Comparison of ENCODE assay signal across 1 cellular context in the genomic region with DNA sequence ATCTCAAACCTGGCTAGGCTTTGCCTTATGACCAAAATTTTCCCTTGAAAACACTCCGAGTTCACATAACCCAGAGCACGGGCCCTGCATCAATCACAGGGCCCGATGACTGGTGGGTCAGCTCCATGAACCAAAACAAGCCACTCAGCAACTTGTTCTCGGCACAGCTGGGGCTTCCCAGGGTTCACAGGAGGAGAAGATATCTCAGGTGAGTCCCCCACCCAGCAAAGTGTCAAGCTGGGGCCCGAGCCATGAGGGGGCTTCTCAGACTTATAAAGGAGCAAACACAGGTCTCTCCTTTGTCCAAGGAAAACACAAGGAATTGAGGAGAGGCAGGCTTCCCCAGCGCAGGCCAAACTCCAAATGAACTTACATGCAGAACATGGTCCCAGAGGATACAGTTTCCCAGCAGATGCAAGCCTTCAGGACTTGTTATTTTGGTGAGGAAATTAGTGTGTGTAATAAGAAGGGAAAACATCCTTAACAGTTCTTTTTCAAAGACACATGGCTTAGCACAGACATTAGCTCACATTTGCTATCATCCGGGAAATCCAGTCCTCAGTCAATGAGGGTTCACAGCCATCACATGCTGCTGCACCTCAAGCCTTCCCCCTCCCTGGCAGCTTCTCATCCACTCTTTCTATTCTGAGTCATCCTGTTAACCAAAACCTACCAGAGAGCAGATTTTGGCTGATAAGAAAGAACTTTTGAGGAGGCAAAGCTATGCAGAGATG.
TF ChIP-seq lines count a peak whose summit lies in the region.

No MANE protein-coding gene starts in this region.

TF ChIP-seq in K562, 482 proteins besides CTCF, POLR2A, EP300 and RAD21 (continued from another document):
- TF ChIP-seq, protein P1, sequence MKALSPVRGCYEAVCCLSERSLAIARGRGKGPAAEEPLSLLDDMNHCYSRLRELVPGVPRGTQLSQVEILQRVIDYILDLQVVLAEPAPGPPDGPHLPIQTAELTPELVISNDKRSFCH (CRISPR knock-in tag; IDR thresholded peaks at IDR 0.05), result no peak
- TF ChIP-seq, protein P1 (tag; IDR thresholded peaks at IDR 0.05), result no peak
- TF ChIP-seq CTBP1 (IDR thresholded peaks at IDR 0.05; ENCODE audit: borderline replicate concordance) (0 out of 2 replicates have a peak, but pooled peaks have one; percentile 25), SOX6 (IDR thresholded peaks at IDR 0.05) (no peak), U2AF1 (optimal IDR thresholded peaks at IDR 0.05; ENCODE audit: low read depth, low read length) (no peak), SMARCA5 (IDR thresholded peaks at IDR 0.05) (no peak), NFE2 (IDR thresholded peaks at IDR 0.05; ENCODE audit: low read depth) (peak; percentile 44; the same call in 1 of the 2 replicates), KDM5B (IDR thresholded peaks at IDR 0.05; ENCODE audit: insufficient replicate concordance, low read depth, low read length) (no peak), NFIX (CRISPR knock-in tag; IDR thresholded peaks at IDR 0.05; ENCODE audit: low read depth) (no peak), NFRKB (IDR thresholded peaks at IDR 0.05; ENCODE audit: low read depth) (no peak), ZFP1 (CRISPR knock-in tag; IDR thresholded peaks at IDR 0.05) (no peak), SMAD1 (IDR thresholded peaks at IDR 0.05; ENCODE audit: low read depth, low read length, partially characterized antibody) (no peak), ZNF695 (CRISPR knock-in tag; IDR thresholded peaks at IDR 0.05) (no peak), ZNF668 (CRISPR knock-in tag; IDR thresholded peaks at IDR 0.05) (no peak), PTBP1 (IDR thresholded peaks at IDR 0.05; ENCODE audit: low read depth, low read length) (no peak), ARID1B (IDR thresholded peaks at IDR 0.05) (peak; percentile 23; the same call in 1 of the 2 replicates), HNRNPUL1 (IDR thresholded peaks at IDR 0.05; ENCODE audit: low read length) (no peak), CBX2 (IDR thresholded peaks at IDR 0.05; ENCODE audit: insufficient read depth, low read length, poor library complexity, severe bottlenecking) (no peak), MECOM (CRISPR knock-in tag; IDR thresholded peaks at IDR 0.05) (no peak), FIP1L1 (IDR thresholded peaks at IDR 0.05; ENCODE audit: low read depth, low read length, poor library complexity, severe bottlenecking) (no peak), LCOR (CRISPR knock-in tag; IDR thresholded peaks at IDR 0.05) (no peak)
- TF ChIP-seq, protein P2, sequence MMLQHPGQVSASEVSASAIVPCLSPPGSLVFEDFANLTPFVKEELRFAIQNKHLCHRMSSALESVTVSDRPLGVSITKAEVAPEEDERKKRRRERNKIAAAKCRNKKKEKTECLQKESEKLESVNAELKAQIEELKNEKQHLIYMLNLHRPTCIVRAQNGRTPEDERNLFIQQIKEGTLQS (IDR thresholded peaks at IDR 0.05), result peak; percentile 73
- TF ChIP-seq, protein P2 (CRISPR knock-in tag; conservative IDR thresholded peaks at IDR 0.05), result no peak
- TF ChIP-seq, protein P3, sequence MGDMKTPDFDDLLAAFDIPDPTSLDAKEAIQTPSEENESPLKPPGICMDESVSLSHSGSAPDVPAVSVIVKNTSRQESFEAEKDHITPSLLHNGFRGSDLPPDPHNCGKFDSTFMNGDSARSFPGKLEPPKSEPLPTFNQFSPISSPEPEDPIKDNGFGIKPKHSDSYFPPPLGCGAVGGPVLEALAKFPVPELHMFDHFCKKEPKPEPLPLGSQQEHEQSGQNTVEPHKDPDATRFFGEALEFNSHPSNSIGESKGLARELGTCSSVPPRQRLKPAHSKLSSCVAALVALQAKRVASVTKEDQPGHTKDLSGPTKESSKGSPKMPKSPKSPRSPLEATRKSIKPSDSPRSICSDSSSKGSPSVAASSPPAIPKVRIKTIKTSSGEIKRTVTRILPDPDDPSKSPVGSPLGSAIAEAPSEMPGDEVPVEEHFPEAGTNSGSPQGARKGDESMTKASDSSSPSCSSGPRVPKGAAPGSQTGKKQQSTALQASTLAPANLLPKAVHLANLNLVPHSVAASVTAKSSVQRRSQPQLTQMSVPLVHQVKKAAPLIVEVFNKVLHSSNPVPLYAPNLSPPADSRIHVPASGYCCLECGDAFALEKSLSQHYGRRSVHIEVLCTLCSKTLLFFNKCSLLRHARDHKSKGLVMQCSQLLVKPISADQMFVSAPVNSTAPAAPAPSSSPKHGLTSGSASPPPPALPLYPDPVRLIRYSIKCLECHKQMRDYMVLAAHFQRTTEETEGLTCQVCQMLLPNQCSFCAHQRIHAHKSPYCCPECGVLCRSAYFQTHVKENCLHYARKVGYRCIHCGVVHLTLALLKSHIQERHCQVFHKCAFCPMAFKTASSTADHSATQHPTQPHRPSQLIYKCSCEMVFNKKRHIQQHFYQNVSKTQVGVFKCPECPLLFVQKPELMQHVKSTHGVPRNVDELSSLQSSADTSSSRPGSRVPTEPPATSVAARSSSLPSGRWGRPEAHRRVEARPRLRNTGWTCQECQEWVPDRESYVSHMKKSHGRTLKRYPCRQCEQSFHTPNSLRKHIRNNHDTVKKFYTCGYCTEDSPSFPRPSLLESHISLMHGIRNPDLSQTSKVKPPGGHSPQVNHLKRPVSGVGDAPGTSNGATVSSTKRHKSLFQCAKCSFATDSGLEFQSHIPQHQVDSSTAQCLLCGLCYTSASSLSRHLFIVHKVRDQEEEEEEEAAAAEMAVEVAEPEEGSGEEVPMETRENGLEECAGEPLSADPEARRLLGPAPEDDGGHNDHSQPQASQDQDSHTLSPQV (IDR thresholded peaks at IDR 0.05), result 0 out of 2 replicates have a peak, but pooled peaks have one; percentile 16
- TF ChIP-seq, protein P4, sequence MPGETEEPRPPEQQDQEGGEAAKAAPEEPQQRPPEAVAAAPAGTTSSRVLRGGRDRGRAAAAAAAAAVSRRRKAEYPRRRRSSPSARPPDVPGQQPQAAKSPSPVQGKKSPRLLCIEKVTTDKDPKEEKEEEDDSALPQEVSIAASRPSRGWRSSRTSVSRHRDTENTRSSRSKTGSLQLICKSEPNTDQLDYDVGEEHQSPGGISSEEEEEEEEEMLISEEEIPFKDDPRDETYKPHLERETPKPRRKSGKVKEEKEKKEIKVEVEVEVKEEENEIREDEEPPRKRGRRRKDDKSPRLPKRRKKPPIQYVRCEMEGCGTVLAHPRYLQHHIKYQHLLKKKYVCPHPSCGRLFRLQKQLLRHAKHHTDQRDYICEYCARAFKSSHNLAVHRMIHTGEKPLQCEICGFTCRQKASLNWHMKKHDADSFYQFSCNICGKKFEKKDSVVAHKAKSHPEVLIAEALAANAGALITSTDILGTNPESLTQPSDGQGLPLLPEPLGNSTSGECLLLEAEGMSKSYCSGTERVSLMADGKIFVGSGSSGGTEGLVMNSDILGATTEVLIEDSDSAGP (CRISPR knock-in tag; IDR thresholded peaks at IDR 0.05), result no peak
TF ChIP-seq in K562: peak in this region for 11.
